Comparison of ENCODE assay signal across 8 cellular contexts in the genomic region with DNA sequence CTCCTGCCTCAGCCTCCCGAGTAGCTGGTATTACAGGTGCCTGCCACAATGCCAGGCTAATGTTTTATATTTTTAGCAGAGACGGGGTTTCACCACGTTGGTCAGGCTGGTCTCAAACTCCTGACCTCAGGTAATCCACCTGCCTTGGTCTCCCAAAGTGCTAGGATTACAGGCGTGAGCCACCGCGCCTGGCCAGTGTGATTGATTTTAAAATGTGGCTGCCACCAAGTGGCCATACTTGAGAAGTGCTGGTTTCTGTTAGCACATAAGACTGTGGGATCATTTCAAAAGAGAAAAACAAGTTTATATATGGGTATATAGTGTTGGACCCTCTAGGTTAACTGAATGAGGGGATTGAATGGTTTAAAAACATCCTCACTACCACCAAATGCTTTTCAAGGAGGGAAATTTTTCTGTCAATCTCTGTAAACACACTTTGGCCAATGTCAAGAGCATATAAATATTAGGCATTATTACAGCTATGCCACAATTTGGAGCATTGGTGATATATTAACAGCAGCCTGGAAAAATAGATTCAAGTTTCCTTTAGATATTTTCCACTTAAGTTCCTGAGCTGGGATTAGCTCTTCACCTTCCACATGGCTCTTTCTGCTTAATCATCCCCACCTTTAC. TPM values are rescaled to one million over a fixed set of nuclear protein-coding genes. Genes with fewer than 3 reads are reported as not detected.
DNase-seq lines count a peak whose midpoint lies in the region; ATAC-seq and TF ChIP-seq lines count a peak whose summit lies in the region.

No MANE protein-coding gene starts in this region.

- WGBS in sigmoid colon, 2 donors, result 29 to 53% methylated on average over 6 of the region's 6 CpGs

- H3K36me3 Mint-ChIP-seq in activated naive CD4-positive, alpha-beta T cell treated with anti-CD3 and anti-CD28 coated beads for 36 hours (ENCODE audit: low read depth), result peaks cover 63% of the 10 kb centered on the region

- peaks cover 62 to 100% (median 86%) of the 10 kb centered on the region in 4 donors for H3K36me3 ChIP-seq in sigmoid colon

- peak; percentile 11 to 62 (median 62) for TF ChIP-seq CTCF in sigmoid colon (IDR thresholded peaks at IDR 0.05)

- H3K9me3 Mint-ChIP-seq in activated naive CD4-positive, alpha-beta T cell treated with anti-CD3 and anti-CD28 coated beads for 36 hours, result peaks cover 9% of the 10 kb centered on the region

- H3K4me3 Mint-ChIP-seq in activated naive CD4-positive, alpha-beta T cell treated with anti-CD3 and anti-CD28 coated beads for 36 hours, result no peak overlapping the region

- peak; percentile 6 for DNase-seq in NCI-H146 (lab: John Stamatoyannopoulos, UW)
- no peak for DNase-seq in NCI-H146 treated with DMSO at 0.1 percent for 48 hours (lab: John Stamatoyannopoulos, UW; ENCODE audit: unreplicated experiment)
- DNase-seq in NCI-H2227 (lab: John Stamatoyannopoulos, UW; ENCODE audit: unreplicated experiment), result peak; percentile 18
- peak; percentile 62 for DNase-seq in activated naive CD4-positive, alpha-beta T cell treated with anti-CD3 and anti-CD28 coated beads for 36 hours
- peak; percentile 63 for DNase-seq in Right ventricle myocardium superior
- DNase-seq in sigmoid colon, result no peak

- peaks cover 13% of the 10 kb centered on the region for H3K4me1 Mint-ChIP-seq in activated naive CD4-positive, alpha-beta T cell treated with anti-CD3 and anti-CD28 coated beads for 36 hours (ENCODE audit: low read depth)

- no peaks in the 10 kb centered on the region for H3K4me1 ChIP-seq in sigmoid colon

- ATAC-seq in Right ventricle myocardium superior (ENCODE audit: poor library complexity) (peak; percentile 81), GM19397 (IDR thresholded peaks at IDR 0.05; ENCODE audit: unreplicated experiment) (no peak), GM18858 (IDR thresholded peaks at IDR 0.05; ENCODE audit: unreplicated experiment) (no peak)

- intact Hi-C loops in activated naive CD4-positive, alpha-beta T cell treated with anti-CD3 and anti-CD28 coated beads for 36 hours (cut with micrococcal nuclease), result loop anchor here (1.0 to 2.0 kb wide), 4 partner anchors 20 to 189 kb away; a partner anchor contains a TSS
- intact Hi-C loops in Right ventricle myocardium superior (cut with DNase I), result loop anchor here (5.0 kb wide), 1 partner anchor 154 kb away; no protein-coding TSS in a partner anchor
- intact Hi-C loops in sigmoid colon (cut with DNase I), result loop anchor here (5.0 kb wide), 1 partner anchor 154 kb away; no protein-coding TSS in a partner anchor

- TF ChIP-seq POLR2A in sigmoid colon (IDR thresholded peaks at IDR 0.05), result no peak

- no peaks in the 10 kb centered on the region for H3K27me3 Mint-ChIP-seq in activated naive CD4-positive, alpha-beta T cell treated with anti-CD3 and anti-CD28 coated beads for 36 hours (ENCODE audit: low read depth)

- peak overlapping the region; percentile 34 for H3K27ac Mint-ChIP-seq in activated naive CD4-positive, alpha-beta T cell treated with anti-CD3 and anti-CD28 coated beads for 36 hours

- H3K9me3 ChIP-seq in sigmoid colon, result no peaks in the 10 kb centered on the region

- no peaks in the 10 kb centered on the region for H3K27me3 ChIP-seq in sigmoid colon

- no peak overlapping the region for H3K4me3 ChIP-seq in sigmoid colon

- no peak overlapping the region for H3K27ac ChIP-seq in sigmoid colon

- no peak for TF ChIP-seq EP300 in sigmoid colon (IDR thresholded peaks at IDR 0.05)

- CTCF ChIA-PET in activated naive CD4-positive, alpha-beta T cell treated with anti-CD3 and anti-CD28 coated beads for 36 hours (lab: Charles Lee), result interaction anchor here (0.5 to 2.9 kb wide), 19 partner anchors 9 to 270 kb away, joined by 3 to 16 read pairs (median 4); a partner anchor contains a TSS

RNA-seq across cellular contexts. Expression of a gene that starts 13.5 kb away (rescaled TPM):
- total RNA-seq in activated naive CD4-positive, alpha-beta T cell treated with anti-CD3 and anti-CD28 coated beads for 36 hours, result 10 to 100 TPM; 20.1 to 20.9 TPM
- total RNA-seq in Right ventricle myocardium superior (2.9 TPM), sigmoid colon (1 to 10 TPM; 3.2 to 8.4 (median 3.9) TPM)
- 10 to 100 TPM in 1 of 3 donors, 1 to 10 TPM in 2; 2.1 to 15.0 (median 3.0) TPM for polyA plus RNA-seq in sigmoid colon

RNA-seq across cellular contexts. Expression of a gene that starts 18.9 kb away (rescaled TPM):
- 10 to 100 TPM; 66.0 to 71.5 TPM for total RNA-seq in activated naive CD4-positive, alpha-beta T cell treated with anti-CD3 and anti-CD28 coated beads for 36 hours
- total RNA-seq in Right ventricle myocardium superior (101 TPM), sigmoid colon (10 to 100 TPM; 38.5 to 72.5 (median 52.4) TPM)
- polyA plus RNA-seq in sigmoid colon, result 10 to 100 TPM; 27.3 to 91.8 (median 36.6) TPM

RNA-seq across cellular contexts. Expression of a gene that starts 34.9 kb away (rescaled TPM):
- total RNA-seq in activated naive CD4-positive, alpha-beta T cell treated with anti-CD3 and anti-CD28 coated beads for 36 hours, result 10 to 100 TPM; 52.8 to 56.7 TPM
- total RNA-seq in Right ventricle myocardium superior (14.8 TPM), sigmoid colon (10 to 100 TPM; 39.1 to 54.3 (median 45.2) TPM)
- 10 to 100 TPM in 2 of 3 donors, 1 to 10 TPM in 1; 6.9 to 24.7 (median 13.8) TPM for polyA plus RNA-seq in sigmoid colon

Comparison
In these comparisons a context has a peak if more than half of its experiments do, and no peak if none do; other contexts are left out.
1. DNase-seq: peak in NCI-H146 (single experiment), NCI-H2227 (single experiment), activated naive CD4-positive, alpha-beta T cell treated with anti-CD3 and anti-CD28 coated beads for 36 hours (single experiment) and Right ventricle myocardium superior (single experiment); none in NCI-H146 treated with DMSO at 0.1 percent for 48 hours (single experiment) and sigmoid colon (single experiment).